Comparison of ENCODE assay signal across 16 cellular contexts in the genomic region with DNA sequence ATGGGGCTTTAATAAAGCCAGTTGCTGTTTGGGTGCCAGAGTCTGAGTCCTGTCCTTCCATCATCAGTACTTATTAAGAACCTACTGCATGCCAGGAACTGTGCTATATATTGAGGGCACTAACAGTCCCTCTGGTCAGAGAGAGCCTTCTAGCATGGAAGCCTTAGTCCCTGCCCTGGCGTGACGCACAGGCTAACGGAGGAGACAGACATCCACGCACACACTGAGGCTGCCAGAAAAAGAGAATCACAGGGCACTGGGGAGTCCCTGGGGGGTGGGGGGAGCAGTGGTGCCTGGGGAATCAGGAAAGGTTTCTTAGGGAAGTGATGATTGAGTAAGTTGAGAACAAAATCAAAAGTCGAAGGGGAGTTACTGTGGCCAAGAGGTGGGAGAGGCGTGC. TPM values are rescaled to one million over a fixed set of nuclear protein-coding genes. Genes with fewer than 3 reads are reported as not detected.
DNase-seq lines count a peak whose midpoint lies in the region; ATAC-seq and TF ChIP-seq lines count a peak whose summit lies in the region.
"Had no signal": no experiment of that assay in that cellular context is flagged by ENCODE, and none has a peak within 500 bp of the region (broad histone marks: within the 10 kb centered on the region; RNA-seq: fewer than 3 reads in every experiment).

No MANE protein-coding gene starts in this region.

- peaks cover 5% of the 10 kb centered on the region for H3K36me3 Mint-ChIP-seq in chondrocyte (ENCODE audit: low read depth)
- H3K36me3 Mint-ChIP-seq in nephron progenitor cell (ENCODE audit: low read depth), result peaks cover 22% of the 10 kb centered on the region
- H3K36me3 Mint-ChIP-seq in effector memory CD8-positive, alpha-beta T cell (ENCODE audit: insufficient read depth), result peaks cover 4% of the 10 kb centered on the region

- no peak for TF ChIP-seq RAD21 in IMR-90 (IDR thresholded peaks at IDR 0.05; ENCODE audit: low read length)

- intact Hi-C loops in IMR-90 (cut with micrococcal nuclease), result no loop called here

- H4K20me1 ChIP-seq in IMR-90 (ENCODE audit: insufficient read depth, low read length), result peaks cover 94% of the 10 kb centered on the region

- no peaks in the 10 kb centered on the region for H3K9me3 ChIP-seq in IMR-90 (ENCODE audit: control insufficient read depth, insufficient read depth, low read length)
- H3K9me3 ChIP-seq in subcutaneous abdominal adipose tissue (ENCODE audit: control insufficient read depth in 5 of 5, low read length in 5 of 5), result no peaks in the 10 kb centered on the region

- no peak overlapping the region for H2BK5ac ChIP-seq in IMR-90 (ENCODE audit: low read depth, low read length, poor library complexity, severe bottlenecking)

- H3K4me3 Mint-ChIP-seq in chondrocyte (ENCODE audit: unreplicated experiment) (no peak overlapping the region), nephron progenitor cell (no peak overlapping the region)
- H3K4me3 Mint-ChIP-seq in effector memory CD8-positive, alpha-beta T cell, result no peak overlapping the region

- no peak overlapping the region for H2AK5ac ChIP-seq in IMR-90 (ENCODE audit: low read depth, low read length)

- in situ Hi-C loops in IMR-90 (cut with MboI; ENCODE audit: low sequenced_read_pairs), result no loop called here

- no peak overlapping the region for H3K56ac ChIP-seq in IMR-90 (ENCODE audit: extremely low read depth, insufficient read depth, low read length)

- H3K36me3 ChIP-seq in IMR-90 (ENCODE audit: control insufficient read depth, insufficient read depth, low read length), result peaks cover under 1% of the 10 kb centered on the region; the same call in 1 of the 2 replicates
- H3K36me3 ChIP-seq in subcutaneous abdominal adipose tissue (ENCODE audit: control insufficient read depth in 5 of 5, insufficient read depth in 5 of 5, low read length in 5 of 5), result peaks cover 0 to under 1% (median 0%) of the 10 kb centered on the region in 5 donors

- H3K9ac ChIP-seq in IMR-90 (ENCODE audit: low read depth, low read length), result no peak overlapping the region
- no peak overlapping the region for H3K9ac ChIP-seq in subcutaneous abdominal adipose tissue (ENCODE audit: low read length in 5 of 5)

- H3K79me1 ChIP-seq in IMR-90 (ENCODE audit: low read depth in 1 of 2, low read length in 2 of 2), result peaks cover 53 to 95% of the 10 kb centered on the region in 2 experiments

- peaks cover 50% of the 10 kb centered on the region for H3K9me1 ChIP-seq in IMR-90 (ENCODE audit: insufficient read depth, low read length)

- peak overlapping the region in 1 of 2 experiments; percentile 15; a peak in 1 of 4 replicates for H4K8ac ChIP-seq in IMR-90 (ENCODE audit: low read depth in 2 of 2, low read length in 2 of 2)

- CTCF ChIA-PET in IMR-90 (lab: Yijun Ruan, JAX), result no interaction called here

- no peak overlapping the region for H4K91ac ChIP-seq in IMR-90 (ENCODE audit: insufficient read depth, low read depth, low read length)

- H3K4me1 ChIP-seq in IMR-90 (ENCODE audit: control insufficient read depth, insufficient read depth, low read length) (peaks cover 18% of the 10 kb centered on the region), subcutaneous abdominal adipose tissue (ENCODE audit: control insufficient read depth in 5 of 5, insufficient read depth in 5 of 5, low read length in 5 of 5) (peaks cover 9 to 74% (median 51%) of the 10 kb centered on the region in 5 donors)

- no peak for ATAC-seq in IMR-90 (ENCODE audit: low read depth)
- ATAC-seq in effector memory CD8-positive, alpha-beta T cell (replicated peaks), result no peak
- ATAC-seq in GM18511 (IDR thresholded peaks at IDR 0.05; ENCODE audit: unreplicated experiment), result no peak

- H2BK15ac ChIP-seq in IMR-90 (ENCODE audit: low read depth, low read length), result no peak overlapping the region

- H3K14ac ChIP-seq in IMR-90 (replicated peaks; ENCODE audit: low read depth, low read length), result peak overlapping the region; percentile 25; the same call in 1 of the 2 replicates

- TF ChIP-seq POLR2A in IMR-90 (IDR thresholded peaks at IDR 0.05; ENCODE audit: low read depth, low read length), result no peak

- no peaks in the 10 kb centered on the region for H3K27me3 ChIP-seq in IMR-90 (ENCODE audit: control insufficient read depth, insufficient read depth, low read length)
- no peaks in the 10 kb centered on the region for H3K27me3 ChIP-seq in subcutaneous abdominal adipose tissue (ENCODE audit: control insufficient read depth in 5 of 5, insufficient read depth in 4 of 5, low read length in 5 of 5)

- H3K4me2 ChIP-seq in IMR-90 (ENCODE audit: low read depth, low read length), result no peak overlapping the region

- H3K27ac ChIP-seq in IMR-90 (ENCODE audit: insufficient read depth, low read length), result no peak overlapping the region
- peak overlapping the region; percentile 91 for H3K27ac ChIP-seq in subcutaneous abdominal adipose tissue (ENCODE audit: low read depth, low read length)
- H3K27ac ChIP-seq: C4-2B had no signal

- no peaks in the 10 kb centered on the region for H3K27me3 Mint-ChIP-seq in chondrocyte (ENCODE audit: low read depth)
- H3K27me3 Mint-ChIP-seq in nephron progenitor cell (ENCODE audit: low read depth, poor library complexity), result peaks cover 7% of the 10 kb centered on the region
- H3K27me3 Mint-ChIP-seq in effector memory CD8-positive, alpha-beta T cell, result peaks cover 0 to 22% of the 10 kb centered on the region in 2 donors

- WGBS in IMR-90 (ENCODE audit: extremely low coverage in 2 of 2, insufficient read length in 1 of 2), 2 experiments, result 81% methylated on average over 3 of the region's 6 CpGs; no CpG with 5 or more reads in 1 of the 2 experiments

- H3K27ac Mint-ChIP-seq in chondrocyte (ENCODE audit: unreplicated experiment) (peak overlapping the region; percentile 80), nephron progenitor cell (peak overlapping the region; percentile 5)
- H3K27ac Mint-ChIP-seq in effector memory CD8-positive, alpha-beta T cell, result no peak overlapping the region

- H3K4me3 ChIP-seq in IMR-90 (ENCODE audit: insufficient read depth, low read depth, low read length) (no peak overlapping the region), subcutaneous abdominal adipose tissue (ENCODE audit: low read depth in 1 of 5, low read length in 5 of 5) (no peak overlapping the region)

- H2AFZ ChIP-seq in IMR-90 (replicated peaks; ENCODE audit: low read length, poor library complexity), result no peak overlapping the region

- H2BK20ac ChIP-seq in IMR-90 (ENCODE audit: low read depth, low read length), result no peak overlapping the region

- H3K9me3 Mint-ChIP-seq in chondrocyte (ENCODE audit: low read depth) (no peaks in the 10 kb centered on the region), nephron progenitor cell (peaks cover 27% of the 10 kb centered on the region)
- H3K9me3 Mint-ChIP-seq in effector memory CD8-positive, alpha-beta T cell, result no peaks in the 10 kb centered on the region

- TF ChIP-seq CTCF in IMR-90 (conservative IDR thresholded peaks at IDR 0.05; ENCODE audit: low read depth, low read length) (no peak), chondrocyte (IDR thresholded peaks at IDR 0.05) (no peak), nephron progenitor cell (IDR thresholded peaks at IDR 0.05) (no peak)

- H3K23ac ChIP-seq in IMR-90 (ENCODE audit: low read depth, low read length), result peak overlapping the region; percentile 71; the same call in 1 of the 2 replicates

- H3K4me1 Mint-ChIP-seq in chondrocyte (ENCODE audit: low read depth) (peaks cover 92% of the 10 kb centered on the region), nephron progenitor cell (peaks cover 41% of the 10 kb centered on the region)
- no peaks in the 10 kb centered on the region for H3K4me1 Mint-ChIP-seq in effector memory CD8-positive, alpha-beta T cell (ENCODE audit: low read depth in 2 of 2)

- no peak overlapping the region for H4K5ac ChIP-seq in IMR-90 (ENCODE audit: low read depth, low read length)

- H3K18ac ChIP-seq in IMR-90 (ENCODE audit: low read depth, low read length), result no peak overlapping the region

- no peak for DNase-seq in IMR-90
- DNase-seq in chondrocyte (ENCODE audit: low spot score), result no peak
- no peak for DNase-seq in nephron progenitor cell
- DNase-seq in effector memory CD8-positive, alpha-beta T cell, result no peak
- no peak for DNase-seq in mucosa of gallbladder (ENCODE audit: low spot score)
- DNase-seq: DMS79, KBM-7, NCI-H1105, NCI-H2081 treated with DMSO at 0.1 percent for 48 hours, NCI-H510A treated with DMSO at 0.1 percent for 48 hours, NCI-H82, OCI-M1, RPMI8226 had no signal

- POLR2A ChIA-PET in IMR-90 (lab: Charles Lee; ENCODE audit: unreplicated experiment), result no interaction called here

- H2BK120ac ChIP-seq in IMR-90 (ENCODE audit: low read depth, low read length), result no peak overlapping the region

- no peak overlapping the region; the same call in 1 of the 2 replicates for H3K4ac ChIP-seq in IMR-90 (ENCODE audit: low read depth, low read length)

- no peak overlapping the region for H2AK9ac ChIP-seq in IMR-90 (replicated peaks; ENCODE audit: low read depth, low read length, poor library complexity)

- no TSS peak for BruUV-seq in IMR-90 (replicated peaks; lab: Mats Ljungman, UMichigan)

- dilution Hi-C loops in IMR-90 (cut with HindIII; ENCODE audit: low sequenced_read_pairs, unreplicated experiment), result no loop called here

TF ChIP-seq in IMR-90, 13 proteins besides CTCF, POLR2A, EP300 and RAD21 (continues in another document):
- TF ChIP-seq, protein P1, sequence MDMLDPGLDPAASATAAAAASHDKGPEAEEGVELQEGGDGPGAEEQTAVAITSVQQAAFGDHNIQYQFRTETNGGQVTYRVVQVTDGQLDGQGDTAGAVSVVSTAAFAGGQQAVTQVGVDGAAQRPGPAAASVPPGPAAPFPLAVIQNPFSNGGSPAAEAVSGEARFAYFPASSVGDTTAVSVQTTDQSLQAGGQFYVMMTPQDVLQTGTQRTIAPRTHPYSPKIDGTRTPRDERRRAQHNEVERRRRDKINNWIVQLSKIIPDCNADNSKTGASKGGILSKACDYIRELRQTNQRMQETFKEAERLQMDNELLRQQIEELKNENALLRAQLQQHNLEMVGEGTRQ (IDR thresholded peaks at IDR 0.05; ENCODE audit: low read depth, low read length), result no peak
- TF ChIP-seq, protein P2, sequence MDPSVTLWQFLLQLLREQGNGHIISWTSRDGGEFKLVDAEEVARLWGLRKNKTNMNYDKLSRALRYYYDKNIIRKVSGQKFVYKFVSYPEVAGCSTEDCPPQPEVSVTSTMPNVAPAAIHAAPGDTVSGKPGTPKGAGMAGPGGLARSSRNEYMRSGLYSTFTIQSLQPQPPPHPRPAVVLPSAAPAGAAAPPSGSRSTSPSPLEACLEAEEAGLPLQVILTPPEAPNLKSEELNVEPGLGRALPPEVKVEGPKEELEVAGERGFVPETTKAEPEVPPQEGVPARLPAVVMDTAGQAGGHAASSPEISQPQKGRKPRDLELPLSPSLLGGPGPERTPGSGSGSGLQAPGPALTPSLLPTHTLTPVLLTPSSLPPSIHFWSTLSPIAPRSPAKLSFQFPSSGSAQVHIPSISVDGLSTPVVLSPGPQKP (IDR thresholded peaks at IDR 0.05; ENCODE audit: borderline replicate concordance, low read depth, low read length), result no peak
- TF ChIP-seq MXI1 (IDR thresholded peaks at IDR 0.05; ENCODE audit: borderline replicate concordance, low read depth, low read length), result no peak

RNA-seq across cellular contexts. Expression of gene CTIF, which starts 31.5 kb away (rescaled TPM):
- 25.1 and 27.5 TPM in 2 replicates for total RNA-seq in IMR-90 (2012; rRNA removed)
- 57.0 and 58.4 TPM in 2 replicates for polyA plus RNA-seq in IMR-90 (2012; rRNA removed)
- polyA plus RNA-seq in IMR-90 (2012; cell fraction: cytosol; rRNA removed), result 28.8 and 51.0 TPM in 2 replicates
- polyA plus RNA-seq in IMR-90 (2012; cell fraction: nucleus; rRNA removed; ENCODE audit: low replicate concordance), result 139 and 218 TPM in 2 replicates
- total RNA-seq in chondrocyte, result 173 to 236 TPM (median 184 TPM) in 3 replicates
- total RNA-seq in mucosa of gallbladder, result 101 TPM

Comparison
In these comparisons a context has a peak if more than half of its experiments do, and no peak if none do; other contexts are left out.
1. H3K27ac Mint-ChIP-seq: peak in chondrocyte (single experiment) and nephron progenitor cell (single experiment); none in effector memory CD8-positive, alpha-beta T cell (0 of 2).